2 cellular contexts compared by ENCODE assay signal in genomic region chr7:48049850-48050249, GRCh38.
TF ChIP-seq lines count a peak whose summit lies in the region.

No MANE protein-coding gene starts in this region.

TF ChIP-seq in H1, 55 proteins besides CTCF, POLR2A, EP300 and RAD21:
- TF ChIP-seq NANOG (IDR thresholded peaks at IDR 0.05; ENCODE audit: insufficient read depth, low read depth, low read length, poor library complexity, severe bottlenecking) (no peak), TCF12 (IDR thresholded peaks at IDR 0.05; ENCODE audit: low read depth, low read length) (no peak), SP1 (IDR thresholded peaks at IDR 0.05; ENCODE audit: low read depth, low read length) (no peak), HDAC2 (IDR thresholded peaks at IDR 0.05; ENCODE audit: borderline replicate concordance in 1 of 2, low read depth in 2 of 2, low read length in 2 of 2) (no peak), RFX5 (IDR thresholded peaks at IDR 0.05; ENCODE audit: borderline replicate concordance, low read depth, low read length) (no peak), TAF1 (IDR thresholded peaks at IDR 0.05; ENCODE audit: low read depth, low read length) (no peak), SRF (IDR thresholded peaks at IDR 0.05; ENCODE audit: low read depth, low read length) (no peak), TEAD4 (IDR thresholded peaks at IDR 0.05; ENCODE audit: low read depth, low read length) (no peak), MAX (IDR thresholded peaks at IDR 0.05) (no peak)

TF ChIP-seq in HEK293T, 16 proteins besides CTCF, POLR2A, EP300 and RAD21:
- TF ChIP-seq NFRKB (IDR thresholded peaks at IDR 0.05) (no peak), L3MBTL2 (conservative IDR thresholded peaks at IDR 0.05) (no peak), FOXM1 (IDR thresholded peaks at IDR 0.05; ENCODE audit: borderline replicate concordance) (no peak), SP1 (IDR thresholded peaks at IDR 0.05) (no peak), BHLHE40 (IDR thresholded peaks at IDR 0.05; ENCODE audit: borderline replicate concordance) (no peak), ARNT (IDR thresholded peaks at IDR 0.05) (no peak), CTBP1 (IDR thresholded peaks at IDR 0.05; ENCODE audit: borderline replicate concordance) (no peak), LEF1 (IDR thresholded peaks at IDR 0.05; ENCODE audit: borderline replicate concordance) (no peak)
TF ChIP-seq in HEK293T: peak in this region for 0.
